ENCODE assay signal across 9 cellular contexts in genomic region chr14:61322799-61323290, GRCh38. TPM values are rescaled to one million over a fixed set of nuclear protein-coding genes. Genes with fewer than 3 reads are reported as not detected.
DNase-seq lines count a peak whose midpoint lies in the region; ATAC-seq and TF ChIP-seq lines count a peak whose summit lies in the region.
"Had no signal": no experiment of that assay in that cellular context is flagged by ENCODE, and none has a peak within 500 bp of the region (broad histone marks: within the 10 kb centered on the region; RNA-seq: fewer than 3 reads in every experiment).

No MANE protein-coding gene starts in this region.

- H3K4me1 ChIP-seq in adipocyte (ENCODE audit: control insufficient read depth, insufficient read depth, low read length) (peaks cover 16% of the 10 kb centered on the region), thyroid gland (peaks cover 23 to 42% of the 10 kb centered on the region in 2 donors)

- H3K27ac ChIP-seq in thyroid gland, result peak overlapping the region; percentile 75 to 87 (median 84)

- WGBS in thyroid gland, 2 donors, result 11 to 13% methylated on average over 13 of the region's 13 CpGs

- peaks cover 26% of the 10 kb centered on the region for H3K27me3 ChIP-seq in adipocyte (replicated peaks; ENCODE audit: control insufficient read depth, insufficient read depth, low read length)
- no peaks in the 10 kb centered on the region for H3K27me3 ChIP-seq in thyroid gland

- H3K4me3 ChIP-seq in adipocyte (ENCODE audit: low read length) (peak overlapping the region; percentile 81), thyroid gland (replicated peaks in 1 of 3) (peak overlapping the region; percentile 65 to 73 (median 70))

- H3K9me3 ChIP-seq in adipocyte (ENCODE audit: control insufficient read depth, low read length) (peaks cover 6% of the 10 kb centered on the region), thyroid gland (no peaks in the 10 kb centered on the region)

- ATAC-seq in HG03354 (IDR thresholded peaks at IDR 0.05; ENCODE audit: poor library complexity, severe bottlenecking, unreplicated experiment), result no peak

- no peak overlapping the region for H3K9ac ChIP-seq in adipocyte (ENCODE audit: low read length)

- peak; percentile 11 for DNase-seq in ELF-1 (ENCODE audit: low read depth, low spot score)
- peak; percentile 94 for DNase-seq in NCI-H2029 (lab: John Stamatoyannopoulos, UW)
- peak; percentile 7 for DNase-seq in adipocyte (ENCODE audit: low read depth)
- peak; percentile 9 for DNase-seq in left kidney (ENCODE audit: low read depth, low spot score)
- peak; percentile 27 to 34 for DNase-seq in thyroid gland
- no peak for DNase-seq in midbrain (lab: John Stamatoyannopoulos, UW)
- DNase-seq in NOMO-1 (lab: John Stamatoyannopoulos, UW; ENCODE audit: unreplicated experiment in 2 of 2), result no peak

- no peak for TF ChIP-seq CTCF in thyroid gland (IDR thresholded peaks at IDR 0.05)

- intact Hi-C loops in thyroid gland (cut with DNase I), result no loop called here

- H3K36me3 ChIP-seq in adipocyte (ENCODE audit: control insufficient read depth, insufficient read depth, low read length, severe bottlenecking) (no peaks in the 10 kb centered on the region), thyroid gland (no peaks in the 10 kb centered on the region)

- TF ChIP-seq POLR2A in thyroid gland (IDR thresholded peaks at IDR 0.05), result no peak

RNA-seq across cellular contexts. Expression of gene PRKCH, which starts 1.5 kb away (rescaled TPM):
- total RNA-seq in thyroid gland, result 10 to 100 TPM; 34.0 to 68.7 (median 49.8) TPM

RNA-seq across cellular contexts. Expression of gene TMEM30B, which starts 41.7 kb away (rescaled TPM):
- 100 to 1,000 TPM in 3 of 4 donors, 10 to 100 TPM in 1; 91.0 to 153 (median 124) TPM for total RNA-seq in thyroid gland
- total RNA-seq: fibroblast of villous mesenchyme had no signal

Comparison
In these comparisons a context has a peak if more than half of its experiments do, and no peak if none do; other contexts are left out.
1. DNase-seq: peak in ELF-1 (single experiment), NCI-H2029 (single experiment), adipocyte (single experiment), left kidney (single experiment) and thyroid gland (2 of 2); none in midbrain (single experiment) and NOMO-1 (0 of 2).